Comparison of ENCODE assay signal across 3 cellular contexts in the genomic region with DNA sequence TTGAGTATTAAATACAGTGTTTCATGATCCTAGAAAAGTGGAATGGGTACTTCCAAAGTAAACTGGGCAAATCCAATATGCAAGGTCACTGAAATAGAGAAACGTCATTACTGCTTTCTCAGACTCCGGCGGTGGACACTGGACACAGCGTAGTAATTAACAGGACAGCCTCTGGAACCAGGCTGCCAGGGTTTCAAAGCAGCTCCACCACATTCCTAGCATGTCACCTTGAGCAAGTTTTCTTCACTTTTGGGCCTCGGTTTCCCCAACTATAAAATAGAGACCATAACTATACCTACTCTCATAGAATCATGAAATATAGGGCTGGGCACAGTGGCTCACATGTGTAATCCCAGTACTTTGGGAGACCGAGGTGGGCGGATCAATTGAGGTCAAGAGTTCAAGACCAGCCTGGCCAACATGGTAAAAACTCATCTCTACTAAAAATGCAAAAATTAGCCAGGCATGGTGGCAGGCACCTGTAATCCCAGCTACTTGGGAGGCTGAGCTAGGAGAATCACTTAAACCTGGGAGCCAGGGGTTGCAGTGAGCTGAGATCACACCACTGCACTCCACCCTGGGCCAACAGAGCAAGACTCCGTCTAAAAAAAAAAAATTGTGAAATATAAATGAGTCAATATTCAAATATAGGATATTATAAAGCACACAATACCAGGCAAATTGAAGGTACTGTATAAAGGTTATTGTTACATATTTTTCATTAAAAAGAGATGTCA.
TF ChIP-seq lines count a peak whose summit lies in the region.

No MANE protein-coding gene starts in this region.

TF ChIP-seq in SK-N-SH, 30 proteins besides CTCF, POLR2A, EP300 and RAD21 (continued from another document):
- TF ChIP-seq, protein P1, sequence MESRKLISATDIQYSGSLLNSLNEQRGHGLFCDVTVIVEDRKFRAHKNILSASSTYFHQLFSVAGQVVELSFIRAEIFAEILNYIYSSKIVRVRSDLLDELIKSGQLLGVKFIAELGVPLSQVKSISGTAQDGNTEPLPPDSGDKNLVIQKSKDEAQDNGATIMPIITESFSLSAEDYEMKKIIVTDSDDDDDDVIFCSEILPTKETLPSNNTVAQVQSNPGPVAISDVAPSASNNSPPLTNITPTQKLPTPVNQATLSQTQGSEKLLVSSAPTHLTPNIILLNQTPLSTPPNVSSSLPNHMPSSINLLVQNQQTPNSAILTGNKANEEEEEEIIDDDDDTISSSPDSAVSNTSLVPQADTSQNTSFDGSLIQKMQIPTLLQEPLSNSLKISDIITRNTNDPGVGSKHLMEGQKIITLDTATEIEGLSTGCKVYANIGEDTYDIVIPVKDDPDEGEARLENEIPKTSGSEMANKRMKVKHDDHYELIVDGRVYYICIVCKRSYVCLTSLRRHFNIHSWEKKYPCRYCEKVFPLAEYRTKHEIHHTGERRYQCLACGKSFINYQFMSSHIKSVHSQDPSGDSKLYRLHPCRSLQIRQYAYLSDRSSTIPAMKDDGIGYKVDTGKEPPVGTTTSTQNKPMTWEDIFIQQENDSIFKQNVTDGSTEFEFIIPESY (IDR thresholded peaks at IDR 0.05; ENCODE audit: borderline replicate concordance, low read depth) = no peak
- TF ChIP-seq MXI1 (IDR thresholded peaks at IDR 0.05; ENCODE audit: low read depth, low read length) = no peak
- TF ChIP-seq FOXM1 (IDR thresholded peaks at IDR 0.05; ENCODE audit: low read depth) = no peak
- TF ChIP-seq GATA2 (CRISPR knock-in tag; IDR thresholded peaks at IDR 0.05) = no peak
- TF ChIP-seq JUND (IDR thresholded peaks at IDR 0.05) = no peak
- no peak for TF ChIP-seq YY1 (IDR thresholded peaks at IDR 0.05; ENCODE audit: low read depth)
TF ChIP-seq in SK-N-SH: peak in this region for 0.

TF ChIP-seq in SK-N-SH treated with all-trans-retinoic acid at 6 μM for 48 hours, 23 proteins besides CTCF, POLR2A, EP300 and RAD21:
- TF ChIP-seq, protein P2, sequence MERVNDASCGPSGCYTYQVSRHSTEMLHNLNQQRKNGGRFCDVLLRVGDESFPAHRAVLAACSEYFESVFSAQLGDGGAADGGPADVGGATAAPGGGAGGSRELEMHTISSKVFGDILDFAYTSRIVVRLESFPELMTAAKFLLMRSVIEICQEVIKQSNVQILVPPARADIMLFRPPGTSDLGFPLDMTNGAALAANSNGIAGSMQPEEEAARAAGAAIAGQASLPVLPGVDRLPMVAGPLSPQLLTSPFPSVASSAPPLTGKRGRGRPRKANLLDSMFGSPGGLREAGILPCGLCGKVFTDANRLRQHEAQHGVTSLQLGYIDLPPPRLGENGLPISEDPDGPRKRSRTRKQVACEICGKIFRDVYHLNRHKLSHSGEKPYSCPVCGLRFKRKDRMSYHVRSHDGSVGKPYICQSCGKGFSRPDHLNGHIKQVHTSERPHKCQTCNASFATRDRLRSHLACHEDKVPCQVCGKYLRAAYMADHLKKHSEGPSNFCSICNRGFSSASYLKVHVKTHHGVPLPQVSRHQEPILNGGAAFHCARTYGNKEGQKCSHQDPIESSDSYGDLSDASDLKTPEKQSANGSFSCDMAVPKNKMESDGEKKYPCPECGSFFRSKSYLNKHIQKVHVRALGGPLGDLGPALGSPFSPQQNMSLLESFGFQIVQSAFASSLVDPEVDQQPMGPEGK (CRISPR knock-in tag; IDR thresholded peaks at IDR 0.05; ENCODE audit: borderline replicate concordance) = no peak
- TF ChIP-seq ESRRG (CRISPR knock-in tag; IDR thresholded peaks at IDR 0.05) (no peak), OSR1 (CRISPR knock-in tag; IDR thresholded peaks at IDR 0.05) (no peak), BACH2 (CRISPR knock-in tag; IDR thresholded peaks at IDR 0.05; ENCODE audit: borderline replicate concordance) (no peak), TCF4 (CRISPR knock-in tag; IDR thresholded peaks at IDR 0.05; ENCODE audit: borderline replicate concordance) (no peak), TOX (CRISPR knock-in tag; IDR thresholded peaks at IDR 0.05; ENCODE audit: borderline replicate concordance) (no peak), ZFP3 (CRISPR knock-in tag; IDR thresholded peaks at IDR 0.05) (no peak), ARNTL (CRISPR knock-in tag; IDR thresholded peaks at IDR 0.05; ENCODE audit: borderline replicate concordance, low read depth) (no peak), ZNF70 (CRISPR knock-in tag; IDR thresholded peaks at IDR 0.05) (no peak), GLIS3 (CRISPR knock-in tag; IDR thresholded peaks at IDR 0.05) (no peak), CSDC2 (CRISPR knock-in tag; IDR thresholded peaks at IDR 0.05) (no peak), ZFP30 (CRISPR knock-in tag; IDR thresholded peaks at IDR 0.05) (no peak), PPARA (CRISPR knock-in tag; IDR thresholded peaks at IDR 0.05; ENCODE audit: borderline replicate concordance) (no peak), ZNF565 (CRISPR knock-in tag; conservative IDR thresholded peaks at IDR 0.05; ENCODE audit: low read depth) (no peak)
- TF ChIP-seq, protein P3, sequence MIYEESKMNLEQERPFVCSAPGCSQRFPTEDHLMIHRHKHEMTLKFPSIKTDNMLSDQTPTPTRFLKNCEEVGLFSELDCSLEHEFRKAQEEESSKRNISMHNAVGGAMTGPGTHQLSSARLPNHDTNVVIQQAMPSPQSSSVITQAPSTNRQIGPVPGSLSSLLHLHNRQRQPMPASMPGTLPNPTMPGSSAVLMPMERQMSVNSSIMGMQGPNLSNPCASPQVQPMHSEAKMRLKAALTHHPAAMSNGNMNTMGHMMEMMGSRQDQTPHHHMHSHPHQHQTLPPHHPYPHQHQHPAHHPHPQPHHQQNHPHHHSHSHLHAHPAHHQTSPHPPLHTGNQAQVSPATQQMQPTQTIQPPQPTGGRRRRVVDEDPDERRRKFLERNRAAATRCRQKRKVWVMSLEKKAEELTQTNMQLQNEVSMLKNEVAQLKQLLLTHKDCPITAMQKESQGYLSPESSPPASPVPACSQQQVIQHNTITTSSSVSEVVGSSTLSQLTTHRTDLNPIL (CRISPR knock-in tag; IDR thresholded peaks at IDR 0.05; ENCODE audit: low read depth) = no peak
- TF ChIP-seq, protein P4, sequence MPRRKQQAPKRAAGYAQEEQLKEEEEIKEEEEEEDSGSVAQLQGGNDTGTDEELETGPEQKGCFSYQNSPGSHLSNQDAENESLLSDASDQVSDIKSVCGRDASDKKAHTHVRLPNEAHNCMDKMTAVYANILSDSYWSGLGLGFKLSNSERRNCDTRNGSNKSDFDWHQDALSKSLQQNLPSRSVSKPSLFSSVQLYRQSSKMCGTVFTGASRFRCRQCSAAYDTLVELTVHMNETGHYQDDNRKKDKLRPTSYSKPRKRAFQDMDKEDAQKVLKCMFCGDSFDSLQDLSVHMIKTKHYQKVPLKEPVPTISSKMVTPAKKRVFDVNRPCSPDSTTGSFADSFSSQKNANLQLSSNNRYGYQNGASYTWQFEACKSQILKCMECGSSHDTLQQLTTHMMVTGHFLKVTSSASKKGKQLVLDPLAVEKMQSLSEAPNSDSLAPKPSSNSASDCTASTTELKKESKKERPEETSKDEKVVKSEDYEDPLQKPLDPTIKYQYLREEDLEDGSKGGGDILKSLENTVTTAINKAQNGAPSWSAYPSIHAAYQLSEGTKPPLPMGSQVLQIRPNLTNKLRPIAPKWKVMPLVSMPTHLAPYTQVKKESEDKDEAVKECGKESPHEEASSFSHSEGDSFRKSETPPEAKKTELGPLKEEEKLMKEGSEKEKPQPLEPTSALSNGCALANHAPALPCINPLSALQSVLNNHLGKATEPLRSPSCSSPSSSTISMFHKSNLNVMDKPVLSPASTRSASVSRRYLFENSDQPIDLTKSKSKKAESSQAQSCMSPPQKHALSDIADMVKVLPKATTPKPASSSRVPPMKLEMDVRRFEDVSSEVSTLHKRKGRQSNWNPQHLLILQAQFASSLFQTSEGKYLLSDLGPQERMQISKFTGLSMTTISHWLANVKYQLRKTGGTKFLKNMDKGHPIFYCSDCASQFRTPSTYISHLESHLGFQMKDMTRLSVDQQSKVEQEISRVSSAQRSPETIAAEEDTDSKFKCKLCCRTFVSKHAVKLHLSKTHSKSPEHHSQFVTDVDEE (CRISPR knock-in tag; IDR thresholded peaks at IDR 0.05) = no peak
- TF ChIP-seq, protein P5, sequence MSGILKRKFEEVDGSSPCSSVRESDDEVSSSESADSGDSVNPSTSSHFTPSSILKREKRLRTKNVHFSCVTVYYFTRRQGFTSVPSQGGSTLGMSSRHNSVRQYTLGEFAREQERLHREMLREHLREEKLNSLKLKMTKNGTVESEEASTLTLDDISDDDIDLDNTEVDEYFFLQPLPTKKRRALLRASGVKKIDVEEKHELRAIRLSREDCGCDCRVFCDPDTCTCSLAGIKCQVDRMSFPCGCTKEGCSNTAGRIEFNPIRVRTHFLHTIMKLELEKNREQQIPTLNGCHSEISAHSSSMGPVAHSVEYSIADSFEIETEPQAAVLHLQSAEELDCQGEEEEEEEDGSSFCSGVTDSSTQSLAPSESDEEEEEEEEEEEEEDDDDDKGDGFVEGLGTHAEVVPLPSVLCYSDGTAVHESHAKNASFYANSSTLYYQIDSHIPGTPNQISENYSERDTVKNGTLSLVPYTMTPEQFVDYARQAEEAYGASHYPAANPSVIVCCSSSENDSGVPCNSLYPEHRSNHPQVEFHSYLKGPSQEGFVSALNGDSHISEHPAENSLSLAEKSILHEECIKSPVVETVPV (CRISPR knock-in tag; IDR thresholded peaks at IDR 0.05) = no peak

TF ChIP-seq in GM23338, 12 proteins besides CTCF, POLR2A, EP300 and RAD21:
- TF ChIP-seq, protein P6, sequence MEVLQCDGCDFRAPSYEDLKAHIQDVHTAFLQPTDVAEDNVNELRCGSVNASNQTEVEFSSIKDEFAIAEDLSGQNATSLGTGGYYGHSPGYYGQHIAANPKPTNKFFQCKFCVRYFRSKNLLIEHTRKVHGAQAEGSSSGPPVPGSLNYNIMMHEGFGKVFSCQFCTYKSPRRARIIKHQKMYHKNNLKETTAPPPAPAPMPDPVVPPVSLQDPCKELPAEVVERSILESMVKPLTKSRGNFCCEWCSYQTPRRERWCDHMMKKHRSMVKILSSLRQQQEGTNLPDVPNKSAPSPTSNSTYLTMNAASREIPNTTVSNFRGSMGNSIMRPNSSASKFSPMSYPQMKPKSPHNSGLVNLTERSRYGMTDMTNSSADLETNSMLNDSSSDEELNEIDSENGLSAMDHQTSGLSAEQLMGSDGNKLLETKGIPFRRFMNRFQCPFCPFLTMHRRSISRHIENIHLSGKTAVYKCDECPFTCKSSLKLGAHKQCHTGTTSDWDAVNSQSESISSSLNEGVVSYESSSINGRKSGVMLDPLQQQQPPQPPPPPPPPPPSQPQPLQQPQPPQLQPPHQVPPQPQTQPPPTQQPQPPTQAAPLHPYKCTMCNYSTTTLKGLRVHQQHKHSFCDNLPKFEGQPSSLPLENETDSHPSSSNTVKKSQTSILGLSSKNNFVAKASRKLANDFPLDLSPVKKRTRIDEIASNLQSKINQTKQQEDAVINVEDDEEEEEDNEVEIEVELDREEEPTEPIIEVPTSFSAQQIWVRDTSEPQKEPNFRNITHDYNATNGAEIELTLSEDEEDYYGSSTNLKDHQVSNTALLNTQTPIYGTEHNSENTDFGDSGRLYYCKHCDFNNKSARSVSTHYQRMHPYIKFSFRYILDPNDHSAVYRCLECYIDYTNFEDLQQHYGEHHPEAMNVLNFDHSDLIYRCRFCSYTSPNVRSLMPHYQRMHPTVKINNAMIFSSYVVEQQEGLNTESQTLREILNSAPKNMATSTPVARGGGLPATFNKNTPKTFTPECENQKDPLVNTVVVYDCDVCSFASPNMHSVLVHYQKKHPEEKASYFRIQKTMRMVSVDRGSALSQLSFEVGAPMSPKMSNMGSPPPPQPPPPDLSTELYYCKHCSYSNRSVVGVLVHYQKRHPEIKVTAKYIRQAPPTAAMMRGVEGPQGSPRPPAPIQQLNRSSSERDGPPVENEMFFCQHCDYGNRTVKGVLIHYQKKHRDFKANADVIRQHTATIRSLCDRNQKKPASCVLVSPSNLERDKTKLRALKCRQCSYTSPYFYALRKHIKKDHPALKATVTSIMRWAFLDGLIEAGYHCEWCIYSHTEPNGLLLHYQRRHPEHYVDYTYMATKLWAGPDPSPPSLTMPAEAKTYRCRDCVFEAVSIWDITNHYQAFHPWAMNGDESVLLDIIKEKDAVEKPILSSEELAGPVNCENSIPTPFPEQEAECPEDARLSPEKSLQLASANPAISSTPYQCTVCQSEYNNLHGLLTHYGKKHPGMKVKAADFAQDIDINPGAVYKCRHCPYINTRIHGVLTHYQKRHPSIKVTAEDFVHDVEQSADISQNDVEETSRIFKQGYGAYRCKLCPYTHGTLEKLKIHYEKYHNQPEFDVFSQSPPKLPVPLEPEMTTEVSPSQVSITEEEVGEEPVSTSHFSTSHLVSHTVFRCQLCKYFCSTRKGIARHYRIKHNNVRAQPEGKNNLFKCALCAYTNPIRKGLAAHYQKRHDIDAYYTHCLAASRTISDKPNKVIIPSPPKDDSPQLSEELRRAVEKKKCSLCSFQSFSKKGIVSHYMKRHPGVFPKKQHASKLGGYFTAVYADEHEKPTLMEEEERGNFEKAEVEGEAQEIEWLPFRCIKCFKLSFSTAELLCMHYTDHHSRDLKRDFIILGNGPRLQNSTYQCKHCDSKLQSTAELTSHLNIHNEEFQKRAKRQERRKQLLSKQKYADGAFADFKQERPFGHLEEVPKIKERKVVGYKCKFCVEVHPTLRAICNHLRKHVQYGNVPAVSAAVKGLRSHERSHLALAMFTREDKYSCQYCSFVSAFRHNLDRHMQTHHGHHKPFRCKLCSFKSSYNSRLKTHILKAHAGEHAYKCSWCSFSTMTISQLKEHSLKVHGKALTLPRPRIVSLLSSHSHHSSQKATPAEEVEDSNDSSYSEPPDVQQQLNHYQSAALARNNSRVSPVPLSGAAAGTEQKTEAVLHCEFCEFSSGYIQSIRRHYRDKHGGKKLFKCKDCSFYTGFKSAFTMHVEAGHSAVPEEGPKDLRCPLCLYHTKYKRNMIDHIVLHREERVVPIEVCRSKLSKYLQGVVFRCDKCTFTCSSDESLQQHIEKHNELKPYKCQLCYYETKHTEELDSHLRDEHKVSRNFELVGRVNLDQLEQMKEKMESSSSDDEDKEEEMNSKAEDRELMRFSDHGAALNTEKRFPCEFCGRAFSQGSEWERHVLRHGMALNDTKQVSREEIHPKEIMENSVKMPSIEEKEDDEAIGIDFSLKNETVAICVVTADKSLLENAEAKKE (CRISPR knock-in tag; IDR thresholded peaks at IDR 0.05) = no peak
- no peak for TF ChIP-seq NANOG (IDR thresholded peaks at IDR 0.05; ENCODE audit: borderline replicate concordance)
